Comparison of ENCODE assay signal across 8 cellular contexts in the genomic region with DNA sequence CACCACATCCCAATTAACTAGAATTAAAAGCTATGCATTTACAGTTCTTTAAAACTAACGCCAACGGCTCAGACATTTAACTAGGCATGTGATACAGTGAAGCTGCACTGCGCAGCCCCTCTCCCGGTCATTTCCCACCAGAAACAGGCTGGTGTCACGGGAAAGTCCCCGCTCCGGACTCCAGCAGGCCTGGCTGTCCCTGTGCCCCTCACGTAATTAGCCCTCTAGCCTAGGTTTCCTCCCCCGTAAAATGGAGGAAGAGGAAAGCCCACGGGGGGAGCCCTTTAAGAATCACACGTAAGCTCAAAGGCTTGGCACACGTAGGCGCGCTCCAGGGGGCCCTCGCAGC. TPM values are rescaled to one million over a fixed set of nuclear protein-coding genes. Genes with fewer than 3 reads are reported as not detected.
DNase-seq lines count a peak whose midpoint lies in the region; TF ChIP-seq lines count a peak whose summit lies in the region.

No MANE protein-coding gene starts in this region.

- H3K36me3 ChIP-seq in kidney epithelial cell (ENCODE audit: control insufficient read depth, insufficient read depth, low read length) (no peaks in the 10 kb centered on the region), thyroid gland (no peaks in the 10 kb centered on the region)

- H3K27ac ChIP-seq in thyroid gland: peak overlapping the region in 2 of 3 donors; percentile 2 to 95

- WGBS in thyroid gland, 2 donors: 34 to 35% methylated on average over 9 to 13 of the region's 15 CpGs

- no peaks in the 10 kb centered on the region for H3K27me3 ChIP-seq in kidney epithelial cell (ENCODE audit: control insufficient read depth, insufficient read depth, low read length)
- no peaks in the 10 kb centered on the region for H3K27me3 ChIP-seq in thyroid gland

- H3K4me3 ChIP-seq in astrocyte of the cerebellum (ENCODE audit: low read depth, low read length) (peak overlapping the region; percentile 53), kidney epithelial cell (ENCODE audit: low read depth, low read length) (peak overlapping the region; percentile 44), thyroid gland (replicated peaks in 1 of 3) (peak overlapping the region in 1 of 3 donors; percentile 66)

- peak; percentile 21 for DNase-seq in activated effector memory CD4-positive, alpha-beta T cell treated with anti-CD3 and anti-CD28 coated beads, Interleukin-2, amount 50 U/mL, for 16 hours
- no peak for DNase-seq in activated effector memory CD4-positive, alpha-beta T cell treated with Interleukin-2 at 50 U/mL for 16 hours
- DNase-seq in astrocyte of the cerebellum (ENCODE audit: low read depth) (no peak), kidney epithelial cell (ENCODE audit: low read depth) (no peak), thyroid gland (no peak), NCI-H524 treated with DMSO at 0.1 percent for 48 hours (lab: John Stamatoyannopoulos, UW) (no peak), GDM1 (lab: John Stamatoyannopoulos, UW) (no peak), cerebellar nuclear complex (lab: John Stamatoyannopoulos, UW) (no peak)

- H3K4me1 ChIP-seq in thyroid gland: peaks cover 10 to 39% of the 10 kb centered on the region in 2 donors

- in situ Hi-C loops in astrocyte of the cerebellum (cut with HindIII; ENCODE audit: low sequenced_read_pairs): no loop called here

- intact Hi-C loops in thyroid gland (cut with DNase I): loop anchor here (5.0 kb wide), 1 partner anchor 42 kb away; no protein-coding TSS in a partner anchor

- TF ChIP-seq POLR2A in thyroid gland (IDR thresholded peaks at IDR 0.05): no peak

- TF ChIP-seq CTCF in astrocyte of the cerebellum (IDR thresholded peaks at IDR 0.05; ENCODE audit: low read depth, low read length, missing control alignments) (no peak), kidney epithelial cell (IDR thresholded peaks at IDR 0.05; ENCODE audit: insufficient read depth, low read length, poor library complexity, severe bottlenecking) (no peak), thyroid gland (IDR thresholded peaks at IDR 0.05) (no peak)

- no peaks in the 10 kb centered on the region for H3K9me3 ChIP-seq in thyroid gland

RNA-seq across cellular contexts. Expression of a gene that starts 47.9 kb away (rescaled TPM):
- 5.1 and 7.2 TPM in 2 replicates for total RNA-seq in kidney epithelial cell
- 10 to 100 TPM; 37.1 to 66.5 (median 51.1) TPM for total RNA-seq in thyroid gland

RNA-seq across cellular contexts. Expression of a gene that starts 57.5 kb away (rescaled TPM):
- total RNA-seq in kidney epithelial cell: 47.4 and 55.9 TPM in 2 replicates
- 10 to 100 TPM; 39.2 to 90.2 (median 59.3) TPM for total RNA-seq in thyroid gland
